ENCODE assay signal across 1 cellular context in the genomic region with DNA sequence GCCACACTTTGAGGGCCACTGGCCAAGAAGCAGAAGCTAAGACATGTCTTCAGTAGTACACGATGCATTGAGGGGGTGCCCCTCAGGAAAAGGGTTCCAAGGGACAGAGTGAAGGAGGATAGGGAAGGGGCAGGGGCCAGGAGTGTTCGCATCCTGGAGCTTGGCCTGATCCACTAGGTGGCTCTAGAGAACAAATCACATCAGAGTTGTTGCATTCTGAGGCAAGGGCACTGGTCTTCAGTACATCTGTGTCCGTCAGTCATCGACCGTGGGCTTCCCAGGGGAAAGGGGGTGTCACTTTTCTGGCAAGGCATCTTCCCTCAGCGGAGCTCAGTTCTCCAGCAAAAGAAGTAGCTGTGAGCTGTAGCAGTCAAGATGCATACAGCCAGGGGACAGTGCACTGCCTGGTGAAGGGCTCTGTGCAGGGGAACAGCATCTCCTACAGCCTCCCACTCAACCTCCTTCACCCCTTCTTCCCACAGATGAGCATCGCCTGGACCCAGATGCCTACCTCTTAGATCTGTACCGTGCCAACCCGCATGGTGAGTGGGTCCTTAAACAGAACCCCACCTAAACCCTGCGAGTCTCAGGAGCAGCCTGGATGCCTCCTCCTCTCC.
TF ChIP-seq lines count a peak whose summit lies in the region.

No MANE protein-coding gene starts in this region.

TF ChIP-seq in HCT116, 20 proteins besides CTCF, POLR2A, EP300 and RAD21 (continued from another document):
- TF ChIP-seq CBX3 (IDR thresholded peaks at IDR 0.05; ENCODE audit: low read depth) = no peak
